In the genomic region with DNA sequence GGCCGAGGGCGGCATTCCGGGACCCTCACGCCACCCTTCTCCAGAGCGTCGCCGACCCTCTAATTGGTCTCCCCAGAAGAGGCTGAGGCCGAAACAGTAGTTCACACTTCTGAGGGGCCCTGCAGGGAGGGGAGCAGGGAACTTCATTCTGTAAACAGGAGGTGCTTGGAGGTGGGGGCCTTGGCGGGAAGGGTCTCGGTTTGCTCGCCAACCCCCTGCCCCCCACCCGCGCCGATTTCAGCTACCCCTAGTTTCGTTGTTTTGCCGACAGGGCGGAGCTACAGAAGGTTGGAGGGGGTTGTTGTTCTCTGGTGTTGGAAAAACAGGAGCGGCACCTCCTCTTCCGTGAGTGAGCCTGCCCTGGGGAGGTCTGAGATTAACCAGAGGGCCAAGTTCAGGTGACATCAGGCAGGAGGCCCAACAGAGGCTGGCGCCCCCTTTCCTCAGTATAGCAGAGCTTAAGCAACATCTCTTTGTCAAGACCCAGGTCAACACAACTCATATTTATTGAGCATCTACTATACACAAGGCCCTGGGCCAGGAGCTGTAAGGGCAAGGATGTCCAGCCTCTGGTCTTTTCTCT, we compare ENCODE assay signal across 1 cellular context.
TF ChIP-seq lines count a peak whose summit lies in the region.

No MANE protein-coding gene starts in this region.

TF ChIP-seq in HepG2, 621 proteins besides CTCF, POLR2A, EP300 and RAD21 (continued from another document and continues in another):
- TF ChIP-seq RBM22 (optimal IDR thresholded peaks at IDR 0.05; ENCODE audit: low read length), result no peak
- TF ChIP-seq SKI (IDR thresholded peaks at IDR 0.05; ENCODE audit: partially characterized antibody), result peak; percentile 93
- TF ChIP-seq, protein P1, sequence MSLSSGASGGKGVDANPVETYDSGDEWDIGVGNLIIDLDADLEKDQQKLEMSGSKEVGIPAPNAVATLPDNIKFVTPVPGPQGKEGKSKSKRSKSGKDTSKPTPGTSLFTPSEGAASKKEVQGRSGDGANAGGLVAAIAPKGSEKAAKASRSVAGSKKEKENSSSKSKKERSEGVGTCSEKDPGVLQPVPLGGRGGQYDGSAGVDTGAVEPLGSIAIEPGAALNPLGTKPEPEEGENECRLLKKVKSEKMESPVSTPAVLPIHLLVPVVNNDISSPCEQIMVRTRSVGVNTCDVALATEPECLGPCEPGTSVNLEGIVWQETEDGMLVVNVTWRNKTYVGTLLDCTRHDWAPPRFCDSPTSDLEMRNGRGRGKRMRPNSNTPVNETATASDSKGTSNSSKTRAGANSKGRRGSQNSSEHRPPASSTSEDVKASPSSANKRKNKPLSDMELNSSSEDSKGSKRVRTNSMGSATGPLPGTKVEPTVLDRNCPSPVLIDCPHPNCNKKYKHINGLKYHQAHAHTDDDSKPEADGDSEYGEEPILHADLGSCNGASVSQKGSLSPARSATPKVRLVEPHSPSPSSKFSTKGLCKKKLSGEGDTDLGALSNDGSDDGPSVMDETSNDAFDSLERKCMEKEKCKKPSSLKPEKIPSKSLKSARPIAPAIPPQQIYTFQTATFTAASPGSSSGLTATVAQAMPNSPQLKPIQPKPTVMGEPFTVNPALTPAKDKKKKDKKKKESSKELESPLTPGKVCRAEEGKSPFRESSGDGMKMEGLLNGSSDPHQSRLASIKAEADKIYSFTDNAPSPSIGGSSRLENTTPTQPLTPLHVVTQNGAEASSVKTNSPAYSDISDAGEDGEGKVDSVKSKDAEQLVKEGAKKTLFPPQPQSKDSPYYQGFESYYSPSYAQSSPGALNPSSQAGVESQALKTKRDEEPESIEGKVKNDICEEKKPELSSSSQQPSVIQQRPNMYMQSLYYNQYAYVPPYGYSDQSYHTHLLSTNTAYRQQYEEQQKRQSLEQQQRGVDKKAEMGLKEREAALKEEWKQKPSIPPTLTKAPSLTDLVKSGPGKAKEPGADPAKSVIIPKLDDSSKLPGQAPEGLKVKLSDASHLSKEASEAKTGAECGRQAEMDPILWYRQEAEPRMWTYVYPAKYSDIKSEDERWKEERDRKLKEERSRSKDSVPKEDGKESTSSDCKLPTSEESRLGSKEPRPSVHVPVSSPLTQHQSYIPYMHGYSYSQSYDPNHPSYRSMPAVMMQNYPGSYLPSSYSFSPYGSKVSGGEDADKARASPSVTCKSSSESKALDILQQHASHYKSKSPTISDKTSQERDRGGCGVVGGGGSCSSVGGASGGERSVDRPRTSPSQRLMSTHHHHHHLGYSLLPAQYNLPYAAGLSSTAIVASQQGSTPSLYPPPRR (CRISPR knock-in tag; IDR thresholded peaks at IDR 0.05; ENCODE audit: borderline replicate concordance), result peak; percentile 68
- TF ChIP-seq, protein P2, sequence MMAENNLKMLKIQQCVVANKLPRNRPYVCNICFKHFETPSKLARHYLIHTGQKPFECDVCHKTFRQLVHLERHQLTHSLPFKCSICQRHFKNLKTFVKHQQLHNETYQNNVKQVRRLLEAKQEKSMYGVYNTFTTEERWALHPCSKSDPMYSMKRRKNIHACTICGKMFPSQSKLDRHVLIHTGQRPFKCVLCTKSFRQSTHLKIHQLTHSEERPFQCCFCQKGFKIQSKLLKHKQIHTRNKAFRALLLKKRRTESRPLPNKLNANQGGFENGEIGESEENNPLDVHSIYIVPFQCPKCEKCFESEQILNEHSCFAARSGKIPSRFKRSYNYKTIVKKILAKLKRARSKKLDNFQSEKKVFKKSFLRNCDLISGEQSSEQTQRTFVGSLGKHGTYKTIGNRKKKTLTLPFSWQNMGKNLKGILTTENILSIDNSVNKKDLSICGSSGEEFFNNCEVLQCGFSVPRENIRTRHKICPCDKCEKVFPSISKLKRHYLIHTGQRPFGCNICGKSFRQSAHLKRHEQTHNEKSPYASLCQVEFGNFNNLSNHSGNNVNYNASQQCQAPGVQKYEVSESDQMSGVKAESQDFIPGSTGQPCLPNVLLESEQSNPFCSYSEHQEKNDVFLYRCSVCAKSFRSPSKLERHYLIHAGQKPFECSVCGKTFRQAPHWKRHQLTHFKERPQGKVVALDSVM (CRISPR knock-in tag; IDR thresholded peaks at IDR 0.05), result peak; percentile 74
- 0 out of 2 replicates have a peak, but pooled peaks have one; percentile 22 for TF ChIP-seq CAMTA2 (CRISPR knock-in tag; IDR thresholded peaks at IDR 0.05; ENCODE audit: borderline replicate concordance)
- TF ChIP-seq MTF2 (CRISPR knock-in tag; IDR thresholded peaks at IDR 0.05; ENCODE audit: borderline replicate concordance), result no peak
- TF ChIP-seq, protein P3, sequence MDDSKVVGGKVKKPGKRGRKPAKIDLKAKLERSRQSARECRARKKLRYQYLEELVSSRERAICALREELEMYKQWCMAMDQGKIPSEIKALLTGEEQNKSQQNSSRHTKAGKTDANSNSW (CRISPR knock-in tag; IDR thresholded peaks at IDR 0.05; ENCODE audit: borderline replicate concordance), result no peak
- TF ChIP-seq ZSCAN30 (CRISPR knock-in tag; IDR thresholded peaks at IDR 0.05), result no peak
- peak; percentile 54; the same call in 1 of the 2 replicates for TF ChIP-seq JUND (CRISPR knock-in tag; IDR thresholded peaks at IDR 0.05)
- TF ChIP-seq, protein P4, sequence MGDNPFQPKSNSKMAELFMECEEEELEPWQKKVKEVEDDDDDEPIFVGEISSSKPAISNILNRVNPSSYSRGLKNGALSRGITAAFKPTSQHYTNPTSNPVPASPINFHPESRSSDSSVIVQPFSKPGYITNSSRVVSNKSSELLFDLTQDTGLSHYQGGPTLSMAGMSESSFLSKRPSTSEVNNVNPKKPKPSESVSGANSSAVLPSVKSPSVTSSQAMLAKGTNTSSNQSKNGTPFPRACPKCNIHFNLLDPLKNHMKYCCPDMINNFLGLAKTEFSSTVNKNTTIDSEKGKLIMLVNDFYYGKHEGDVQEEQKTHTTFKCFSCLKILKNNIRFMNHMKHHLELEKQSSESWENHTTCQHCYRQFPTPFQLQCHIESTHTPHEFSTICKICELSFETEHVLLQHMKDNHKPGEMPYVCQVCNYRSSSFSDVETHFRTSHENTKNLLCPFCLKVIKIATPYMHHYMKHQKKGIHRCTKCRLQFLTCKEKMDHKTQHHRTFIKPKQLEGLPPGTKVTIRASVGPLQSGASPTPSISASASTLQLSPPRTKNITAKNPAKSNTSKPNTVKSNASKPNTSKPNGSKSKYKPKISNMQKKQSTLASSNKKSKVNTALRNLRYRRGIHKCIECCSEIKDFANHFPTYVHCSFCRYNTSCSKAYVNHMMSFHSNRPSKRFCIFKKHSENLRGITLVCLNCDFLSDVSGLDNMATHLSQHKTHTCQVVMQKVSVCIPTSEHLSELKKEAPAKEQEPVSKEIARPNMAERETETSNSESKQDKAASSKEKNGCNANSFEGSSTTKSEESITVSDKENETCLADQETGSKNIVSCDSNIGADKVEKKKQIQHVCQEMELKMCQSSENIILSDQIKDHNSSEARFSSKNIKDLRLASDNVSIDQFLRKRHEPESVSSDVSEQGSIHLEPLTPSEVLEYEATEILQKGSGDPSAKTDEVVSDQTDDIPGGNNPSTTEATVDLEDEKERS (CRISPR knock-in tag; IDR thresholded peaks at IDR 0.05), result 0 out of 2 replicates have a peak, but pooled peaks have one; percentile 17
- peak; percentile 74 for TF ChIP-seq ZNF546 (CRISPR knock-in tag; conservative IDR thresholded peaks at IDR 0.05)
- TF ChIP-seq ZNF83 (CRISPR knock-in tag; IDR thresholded peaks at IDR 0.05; ENCODE audit: borderline replicate concordance), result no peak
- TF ChIP-seq FOSL2 (CRISPR knock-in tag; IDR thresholded peaks at IDR 0.05), result peak; percentile 77
- TF ChIP-seq SMARCC2 (IDR thresholded peaks at IDR 0.05), result no peak
- TF ChIP-seq MAFK (conservative IDR thresholded peaks at IDR 0.05 in 1 of 2, IDR thresholded peaks at IDR 0.05 in 1 of 2; ENCODE audit: low read length in 2 of 2), result no peak
- TF ChIP-seq REXO4 (CRISPR knock-in tag; IDR thresholded peaks at IDR 0.05; ENCODE audit: borderline replicate concordance), result no peak
- peak; percentile 89 for TF ChIP-seq ERF (CRISPR knock-in tag; IDR thresholded peaks at IDR 0.05)
- TF ChIP-seq ZNF30 (CRISPR knock-in tag; IDR thresholded peaks at IDR 0.05), result 0 out of 2 replicates have a peak, but pooled peaks have one; percentile 61
- TF ChIP-seq RBM39 (IDR thresholded peaks at IDR 0.05; ENCODE audit: low read depth, low read length, poor library complexity, severe bottlenecking), result no peak
- TF ChIP-seq ATF7-NPFF (CRISPR knock-in tag; IDR thresholded peaks at IDR 0.05; ENCODE audit: low read depth), result no peak
- no peak for TF ChIP-seq MAFG (CRISPR knock-in tag; IDR thresholded peaks at IDR 0.05)
- TF ChIP-seq KLF15 (CRISPR knock-in tag; IDR thresholded peaks at IDR 0.05; ENCODE audit: borderline replicate concordance), result no peak
- no peak for TF ChIP-seq DPF2 (CRISPR knock-in tag; IDR thresholded peaks at IDR 0.05; ENCODE audit: borderline replicate concordance, low read depth)
- no peak for TF ChIP-seq EHMT2 (IDR thresholded peaks at IDR 0.05; ENCODE audit: borderline replicate concordance, low read depth, low read length)
- TF ChIP-seq KLF6 (CRISPR knock-in tag; IDR thresholded peaks at IDR 0.05), result no peak
- no peak for TF ChIP-seq PAWR (CRISPR knock-in tag; IDR thresholded peaks at IDR 0.05; ENCODE audit: borderline replicate concordance)
- TF ChIP-seq, protein P5, sequence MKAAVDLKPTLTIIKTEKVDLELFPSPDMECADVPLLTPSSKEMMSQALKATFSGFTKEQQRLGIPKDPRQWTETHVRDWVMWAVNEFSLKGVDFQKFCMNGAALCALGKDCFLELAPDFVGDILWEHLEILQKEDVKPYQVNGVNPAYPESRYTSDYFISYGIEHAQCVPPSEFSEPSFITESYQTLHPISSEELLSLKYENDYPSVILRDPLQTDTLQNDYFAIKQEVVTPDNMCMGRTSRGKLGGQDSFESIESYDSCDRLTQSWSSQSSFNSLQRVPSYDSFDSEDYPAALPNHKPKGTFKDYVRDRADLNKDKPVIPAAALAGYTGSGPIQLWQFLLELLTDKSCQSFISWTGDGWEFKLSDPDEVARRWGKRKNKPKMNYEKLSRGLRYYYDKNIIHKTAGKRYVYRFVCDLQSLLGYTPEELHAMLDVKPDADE (CRISPR knock-in tag; IDR thresholded peaks at IDR 0.05), result no peak
- TF ChIP-seq ZNF296 (CRISPR knock-in tag; conservative IDR thresholded peaks at IDR 0.05), result no peak
- TF ChIP-seq FIP1L1 (IDR thresholded peaks at IDR 0.05; ENCODE audit: borderline replicate concordance, insufficient read depth, low read depth, low read length), result 0 out of 2 replicates have a peak, but pooled peaks have one; percentile 65
- TF ChIP-seq ZNF577 (CRISPR knock-in tag; IDR thresholded peaks at IDR 0.05; ENCODE audit: borderline replicate concordance, low read depth), result 0 out of 2 replicates have a peak, but pooled peaks have one; percentile 85
- no peak for TF ChIP-seq ZNF850 (CRISPR knock-in tag; conservative IDR thresholded peaks at IDR 0.05)
- TF ChIP-seq ZNF746 (CRISPR knock-in tag; IDR thresholded peaks at IDR 0.05), result peak; percentile 80; the same call in 1 of the 2 replicates
- TF ChIP-seq, protein P6, sequence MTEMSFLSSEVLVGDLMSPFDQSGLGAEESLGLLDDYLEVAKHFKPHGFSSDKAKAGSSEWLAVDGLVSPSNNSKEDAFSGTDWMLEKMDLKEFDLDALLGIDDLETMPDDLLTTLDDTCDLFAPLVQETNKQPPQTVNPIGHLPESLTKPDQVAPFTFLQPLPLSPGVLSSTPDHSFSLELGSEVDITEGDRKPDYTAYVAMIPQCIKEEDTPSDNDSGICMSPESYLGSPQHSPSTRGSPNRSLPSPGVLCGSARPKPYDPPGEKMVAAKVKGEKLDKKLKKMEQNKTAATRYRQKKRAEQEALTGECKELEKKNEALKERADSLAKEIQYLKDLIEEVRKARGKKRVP (CRISPR knock-in tag; IDR thresholded peaks at IDR 0.05), result peak in 1 of 2 experiments; percentile 74; a peak in 2 of 4 replicates
- TF ChIP-seq ZNF235 (CRISPR knock-in tag; IDR thresholded peaks at IDR 0.05; ENCODE audit: borderline replicate concordance), result no peak
- TF ChIP-seq, protein P7, sequence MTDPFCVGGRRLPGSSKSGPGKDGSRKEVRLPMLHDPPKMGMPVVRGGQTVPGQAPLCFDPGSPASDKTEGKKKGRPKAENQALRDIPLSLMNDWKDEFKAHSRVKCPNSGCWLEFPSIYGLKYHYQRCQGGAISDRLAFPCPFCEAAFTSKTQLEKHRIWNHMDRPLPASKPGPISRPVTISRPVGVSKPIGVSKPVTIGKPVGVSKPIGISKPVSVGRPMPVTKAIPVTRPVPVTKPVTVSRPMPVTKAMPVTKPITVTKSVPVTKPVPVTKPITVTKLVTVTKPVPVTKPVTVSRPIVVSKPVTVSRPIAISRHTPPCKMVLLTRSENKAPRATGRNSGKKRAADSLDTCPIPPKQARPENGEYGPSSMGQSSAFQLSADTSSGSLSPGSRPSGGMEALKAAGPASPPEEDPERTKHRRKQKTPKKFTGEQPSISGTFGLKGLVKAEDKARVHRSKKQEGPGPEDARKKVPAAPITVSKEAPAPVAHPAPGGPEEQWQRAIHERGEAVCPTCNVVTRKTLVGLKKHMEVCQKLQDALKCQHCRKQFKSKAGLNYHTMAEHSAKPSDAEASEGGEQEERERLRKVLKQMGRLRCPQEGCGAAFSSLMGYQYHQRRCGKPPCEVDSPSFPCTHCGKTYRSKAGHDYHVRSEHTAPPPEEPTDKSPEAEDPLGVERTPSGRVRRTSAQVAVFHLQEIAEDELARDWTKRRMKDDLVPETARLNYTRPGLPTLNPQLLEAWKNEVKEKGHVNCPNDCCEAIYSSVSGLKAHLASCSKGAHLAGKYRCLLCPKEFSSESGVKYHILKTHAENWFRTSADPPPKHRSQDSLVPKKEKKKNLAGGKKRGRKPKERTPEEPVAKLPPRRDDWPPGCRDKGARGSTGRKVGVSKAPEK (CRISPR knock-in tag; IDR thresholded peaks at IDR 0.05; ENCODE audit: borderline replicate concordance), result no peak
- TF ChIP-seq PHF5A (CRISPR knock-in tag; IDR thresholded peaks at IDR 0.05; ENCODE audit: low read depth, unreplicated experiment), result no peak
- no peak for TF ChIP-seq NFIB (CRISPR knock-in tag; IDR thresholded peaks at IDR 0.05; ENCODE audit: borderline replicate concordance)
- TF ChIP-seq, protein P8, sequence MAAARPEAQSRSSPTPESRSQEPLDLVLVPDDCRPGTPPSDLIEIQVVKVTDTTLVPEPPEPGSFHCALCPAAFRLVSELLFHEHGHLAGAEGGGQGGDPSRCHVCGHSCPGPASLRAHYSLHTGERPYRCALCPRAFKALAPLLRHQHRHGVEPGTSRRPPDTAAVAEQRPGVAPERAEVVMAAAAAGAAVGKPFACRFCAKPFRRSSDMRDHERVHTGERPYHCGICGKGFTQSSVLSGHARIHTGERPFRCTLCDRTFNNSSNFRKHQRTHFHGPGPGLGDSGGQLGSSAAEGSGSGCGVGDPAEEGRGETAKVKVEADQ (CRISPR knock-in tag; IDR thresholded peaks at IDR 0.05; ENCODE audit: borderline replicate concordance), result peak; percentile 20; the same call in 1 of the 2 replicates
- no peak for TF ChIP-seq SYNCRIP (IDR thresholded peaks at IDR 0.05; ENCODE audit: insufficient read depth, low read depth, low read length)
- no peak for TF ChIP-seq NCOA1 (CRISPR knock-in tag; IDR thresholded peaks at IDR 0.05)
- peak; percentile 76; the same call in 1 of the 2 replicates for TF ChIP-seq WIZ (CRISPR knock-in tag; IDR thresholded peaks at IDR 0.05)
- TF ChIP-seq, protein P9, sequence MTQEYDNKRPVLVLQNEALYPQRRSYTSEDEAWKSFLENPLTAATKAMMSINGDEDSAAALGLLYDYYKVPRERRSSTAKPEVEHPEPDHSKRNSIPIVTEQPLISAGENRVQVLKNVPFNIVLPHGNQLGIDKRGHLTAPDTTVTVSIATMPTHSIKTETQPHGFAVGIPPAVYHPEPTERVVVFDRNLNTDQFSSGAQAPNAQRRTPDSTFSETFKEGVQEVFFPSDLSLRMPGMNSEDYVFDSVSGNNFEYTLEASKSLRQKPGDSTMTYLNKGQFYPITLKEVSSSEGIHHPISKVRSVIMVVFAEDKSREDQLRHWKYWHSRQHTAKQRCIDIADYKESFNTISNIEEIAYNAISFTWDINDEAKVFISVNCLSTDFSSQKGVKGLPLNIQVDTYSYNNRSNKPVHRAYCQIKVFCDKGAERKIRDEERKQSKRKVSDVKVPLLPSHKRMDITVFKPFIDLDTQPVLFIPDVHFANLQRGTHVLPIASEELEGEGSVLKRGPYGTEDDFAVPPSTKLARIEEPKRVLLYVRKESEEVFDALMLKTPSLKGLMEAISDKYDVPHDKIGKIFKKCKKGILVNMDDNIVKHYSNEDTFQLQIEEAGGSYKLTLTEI (CRISPR knock-in tag; conservative IDR thresholded peaks at IDR 0.05), result no peak
